In the genomic region with DNA sequence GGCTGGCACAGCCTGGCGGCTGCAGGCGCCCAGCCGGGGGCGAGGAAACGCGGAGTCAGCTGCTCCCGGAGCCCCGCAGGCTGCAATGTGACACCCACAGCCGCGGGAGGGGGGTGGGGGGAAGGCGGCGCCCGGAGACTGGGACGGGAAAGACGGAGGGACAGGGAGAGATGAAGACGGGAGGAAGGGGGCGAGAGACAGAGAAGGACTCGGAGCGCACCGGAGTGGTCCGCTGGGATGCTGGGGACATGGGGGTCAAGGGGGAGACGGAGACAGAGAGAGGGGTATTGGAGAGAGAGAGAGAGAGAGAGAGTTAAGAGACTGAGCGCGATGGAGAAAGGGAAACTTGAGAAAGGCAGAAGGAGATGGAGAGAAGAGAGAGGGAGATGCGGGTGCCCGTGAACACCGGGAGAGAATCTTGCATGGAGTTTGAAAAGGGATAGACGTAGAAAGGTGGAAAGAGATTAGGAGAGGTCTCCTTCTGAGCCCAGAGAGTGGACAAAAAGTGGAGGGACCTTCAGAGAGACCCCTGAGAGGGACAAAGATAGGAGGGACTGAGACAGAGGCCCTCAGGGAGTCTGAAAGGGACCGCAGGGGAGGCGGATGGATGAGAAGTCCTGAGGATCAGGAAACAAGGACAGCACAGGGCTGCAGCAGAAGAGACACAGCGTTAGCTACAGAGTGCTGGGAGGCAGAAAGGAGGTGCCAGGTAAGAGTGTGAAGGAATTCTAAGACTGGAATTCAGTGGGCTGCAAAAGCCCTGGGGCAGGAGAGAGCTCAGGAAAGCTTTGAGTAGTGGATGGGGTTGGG, we compare ENCODE assay signal across 9 cellular contexts. TPM values are rescaled to one million over a fixed set of nuclear protein-coding genes. Genes with fewer than 3 reads are reported as not detected.
DNase-seq lines count a peak whose midpoint lies in the region; FAIRE-seq and TF ChIP-seq lines count a peak whose summit lies in the region.
"Had no signal": no experiment of that assay in that cellular context is flagged by ENCODE, and none has a peak within 500 bp of the region (broad histone marks: within the 10 kb centered on the region; RNA-seq: fewer than 3 reads in every experiment).

No MANE protein-coding gene starts in this region.

- DNase-seq in AG08395 (ENCODE audit: low spot score) (peak; percentile 70), breast epithelium (ENCODE audit: low spot score in 2 of 2) (no peak), kidney (no peak), OCI-M2 (lab: John Stamatoyannopoulos, UW; ENCODE audit: unreplicated experiment) (no peak), NOMO-1 treated with dmso at 0.1 percent for 144 hours (lab: John Stamatoyannopoulos, UW; ENCODE audit: unreplicated experiment) (no peak)
- DNase-seq in stimulated activated CD4-positive, alpha-beta T cell treated with anti-CD3 and anti-CD28 coated beads, Interleukin-4, amount 100 ng/mL, for 4 hours, result no peak

- TF ChIP-seq POLR2A in breast epithelium (IDR thresholded peaks at IDR 0.05), result no peak

- no peak for FAIRE-seq in kidney (lab: Jason Lieb, UNC)

- intact Hi-C loops in breast epithelium (cut with DNase I; ENCODE audit: low total_unique reads), result no loop called here
- intact Hi-C loops in kidney (cut with DNase I), result no loop called here

- peak overlapping the region; percentile 54 for H3K4me3 ChIP-seq in HUES64 (ENCODE audit: low read length)
- peak overlapping the region; percentile 59 to 87 (median 61) for H3K4me3 ChIP-seq in breast epithelium
- H3K4me3 ChIP-seq in kidney (ENCODE audit: low read length in 2 of 2), result peak overlapping the region; percentile 39 to 45
- H3K4me3 ChIP-seq in stomach smooth muscle (ENCODE audit: low read length in 2 of 2), result peak overlapping the region; percentile 55 to 69

- no peak overlapping the region for H3K9ac ChIP-seq in HUES64 (ENCODE audit: low read depth, low read length)
- H3K9ac ChIP-seq in kidney (ENCODE audit: low read length in 2 of 2), result no peak overlapping the region
- peak overlapping the region; percentile 4 to 21 for H3K9ac ChIP-seq in stomach smooth muscle (ENCODE audit: low read length in 2 of 2)

- H3K4me1 ChIP-seq in HUES64 (ENCODE audit: insufficient read depth, low read length) (peaks cover 3% of the 10 kb centered on the region; the same call in 1 of the 2 replicates), breast epithelium (peaks cover 0 to 4% of the 10 kb centered on the region in 2 donors), kidney (ENCODE audit: control insufficient read depth in 1 of 2, insufficient read depth in 1 of 2, low read depth in 1 of 2, low read length in 2 of 2) (peaks cover 0 to 2% of the 10 kb centered on the region in 2 donors), stomach smooth muscle (ENCODE audit: control insufficient read depth, insufficient read depth, low read length) (peaks cover 12% of the 10 kb centered on the region)

- H3K9me3 ChIP-seq in HUES64 (ENCODE audit: insufficient read depth, low read depth, low read length) (no peaks in the 10 kb centered on the region), breast epithelium (no peaks in the 10 kb centered on the region), kidney (ENCODE audit: control insufficient read depth in 1 of 2, low read length in 2 of 2) (no peaks in the 10 kb centered on the region), stomach smooth muscle (ENCODE audit: control insufficient read depth in 2 of 2, low read length in 2 of 2) (no peaks in the 10 kb centered on the region)

- TF ChIP-seq CTCF in breast epithelium (IDR thresholded peaks at IDR 0.05) (no peak), kidney (IDR thresholded peaks at IDR 0.05; ENCODE audit: borderline replicate concordance, extremely low read depth, insufficient read depth) (no peak)

- WGBS in HUES64, result 2% methylated on average over 31 of the region's 31 CpGs

- no peak overlapping the region for H3K27ac ChIP-seq in HUES64 (ENCODE audit: low read depth, low read length)
- peak overlapping the region in 1 of 2 donors; percentile 55 for H3K27ac ChIP-seq in breast epithelium
- H3K27ac ChIP-seq in kidney (ENCODE audit: low read depth in 2 of 2, low read length in 2 of 2), result no peak overlapping the region
- no peak overlapping the region for H3K27ac ChIP-seq in stomach smooth muscle (ENCODE audit: low read length)

- H3K36me3 ChIP-seq in HUES64 (ENCODE audit: insufficient read depth, low read length) (peaks cover 20% of the 10 kb centered on the region), breast epithelium (peaks cover 4% of the 10 kb centered on the region), kidney (ENCODE audit: control insufficient read depth in 1 of 2, insufficient read depth in 2 of 2, low read length in 2 of 2) (peaks cover 3 to 4% of the 10 kb centered on the region in 2 donors), stomach smooth muscle (ENCODE audit: control insufficient read depth in 2 of 2, insufficient read depth in 2 of 2, low read length in 2 of 2) (peaks cover 7% of the 10 kb centered on the region in 2 donors)

- H3K27me3 ChIP-seq in HUES64 (ENCODE audit: insufficient read depth, low read length), result peaks cover 27% of the 10 kb centered on the region
- no peaks in the 10 kb centered on the region for H3K27me3 ChIP-seq in breast epithelium
- H3K27me3 ChIP-seq in stomach smooth muscle (ENCODE audit: control insufficient read depth in 1 of 2, insufficient read depth in 2 of 2, low read length in 2 of 2), result no peaks in the 10 kb centered on the region

RNA-seq across cellular contexts. Expression of a gene that starts 1.0 kb away (rescaled TPM):
- 1.9 TPM for polyA plus RNA-seq in HUES64 (2013, experiment 1 of 2)
- 1.8 TPM for polyA plus RNA-seq in HUES64 (2013, experiment 2 of 2)
- total RNA-seq in breast epithelium, result 10 to 100 TPM in 1 of 3 donors, 1 to 10 TPM in 2; 5.1 to 14.6 (median 8.5) TPM
- total RNA-seq in kidney, result 24.1 TPM
- 9.6 TPM for polyA plus RNA-seq in kidney (ENCODE audit: insufficient read depth, low read depth, low replicate concordance)

RNA-seq across cellular contexts. Expression of a gene that starts 10.2 kb away (rescaled TPM):
- 3.2 TPM for polyA plus RNA-seq in HUES64 (2013, experiment 1 of 2)
- polyA plus RNA-seq in HUES64 (2013, experiment 2 of 2), result 6.3 TPM
- 10 to 100 TPM in 1 of 3 donors, 1 to 10 TPM in 2; 1.8 to 18.0 (median 8.5) TPM for total RNA-seq in breast epithelium
- 134 TPM for total RNA-seq in kidney
- polyA plus RNA-seq in kidney (ENCODE audit: insufficient read depth, low read depth, low replicate concordance), result 331 TPM
- total RNA-seq: dermis microvascular lymphatic vessel endothelial cell had no signal

RNA-seq across cellular contexts. Expression of a gene that starts 31.2 kb away (rescaled TPM):
- polyA plus RNA-seq in HUES64 (2013, experiment 1 of 2), result 86.1 TPM
- polyA plus RNA-seq in HUES64 (2013, experiment 2 of 2), result 110 TPM
- total RNA-seq in breast epithelium (10 to 100 TPM; 30.6 to 56.0 (median 38.6) TPM), kidney (87.3 TPM)
- polyA plus RNA-seq in kidney (ENCODE audit: insufficient read depth, low read depth, low replicate concordance), result 29.8 TPM

Comparison
In these comparisons a context has a peak if more than half of its experiments do, and no peak if none do; other contexts are left out.
1. H3K9ac ChIP-seq: peak in stomach smooth muscle (2 of 2); none in HUES64 (single experiment) and kidney (0 of 2).
2. Peak in every context shown above with its lines, with median percentiles within 50 percentile points of each other: H3K4me3 ChIP-seq.